ENCODE assay signal across 10 cellular contexts in the genomic region with DNA sequence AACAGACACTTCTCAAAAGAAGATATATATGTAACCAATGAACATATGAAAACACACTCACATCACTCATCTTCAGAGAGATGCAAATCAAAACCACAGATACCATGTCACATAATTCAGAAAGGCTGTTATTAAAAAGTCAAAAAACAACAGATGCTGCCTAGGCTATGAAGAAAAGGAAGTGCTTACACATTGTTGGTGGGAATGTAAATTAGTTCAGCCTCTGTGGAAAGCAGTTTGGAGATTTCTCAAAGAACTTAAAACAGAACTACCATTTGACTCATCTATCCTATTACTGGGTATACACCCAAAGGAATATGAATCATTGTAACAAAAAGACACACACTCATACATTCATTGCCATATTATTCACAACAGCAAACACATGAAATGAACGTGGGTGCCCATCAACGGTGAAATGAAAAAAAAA. TPM values are rescaled to one million over a fixed set of nuclear protein-coding genes. Genes with fewer than 3 reads are reported as not detected.
DNase-seq lines count a peak whose midpoint lies in the region; ATAC-seq, FAIRE-seq and TF ChIP-seq lines count a peak whose summit lies in the region.
"Had no signal": no experiment of that assay in that cellular context is flagged by ENCODE, and none has a peak within 500 bp of the region (broad histone marks: within the 10 kb centered on the region; RNA-seq: fewer than 3 reads in every experiment).

No MANE protein-coding gene starts in this region.

- POLR2A ChIA-PET in T-cell (lab: Charles Lee): interaction anchor here in 1 of 2 donors (1.4 kb wide), 1 partner anchor 9 kb away, joined by 3 read pairs; no protein-coding TSS in a partner anchor

- H3K4me2 ChIP-seq in hepatocyte: no peak overlapping the region

- ATAC-seq in HG02943 (IDR thresholded peaks at IDR 0.05; ENCODE audit: low read depth, unreplicated experiment) (peak; percentile 77), T-cell (replicated peaks in 1 of 4) (peak in 3 of 4 experiments; percentile 32 to 49 (median 42))

- peaks cover 36% of the 10 kb centered on the region for H3K27me3 Mint-ChIP-seq in activated naive CD4-positive, alpha-beta T cell treated with anti-CD3 and anti-CD28 coated beads for 36 hours (ENCODE audit: low read depth)
- H3K27me3 Mint-ChIP-seq in T-cell: no peaks in the 10 kb centered on the region
- no peaks in the 10 kb centered on the region for H3K27me3 Mint-ChIP-seq in stimulated activated naive CD8-positive, alpha-beta T cell treated with anti-CD3 and anti-CD28 coated beads, Interleukin-15, Interleukin-2, amounts not matched to agents 100 ng/mL and 50 ng/mL, for 24 hours

- H3K36me3 Mint-ChIP-seq in activated naive CD4-positive, alpha-beta T cell treated with anti-CD3 and anti-CD28 coated beads for 36 hours (ENCODE audit: low read depth): no peaks in the 10 kb centered on the region
- no peaks in the 10 kb centered on the region for H3K36me3 Mint-ChIP-seq in T-cell
- H3K36me3 Mint-ChIP-seq in stimulated activated naive CD8-positive, alpha-beta T cell treated with anti-CD3 and anti-CD28 coated beads, Interleukin-15, Interleukin-2, amounts not matched to agents 100 ng/mL and 50 ng/mL, for 24 hours (ENCODE audit: low read depth): peaks cover 14% of the 10 kb centered on the region

- H3K9me2 ChIP-seq in hepatocyte (replicated peaks; ENCODE audit: insufficient read depth): no peaks in the 10 kb centered on the region

- no peak for TF ChIP-seq CTCF in hepatocyte (IDR thresholded peaks at IDR 0.05; ENCODE audit: poor library complexity)

- no peak overlapping the region for H3K27ac ChIP-seq in hepatocyte
- H3K27ac ChIP-seq: uterus had no signal

- peaks cover 4% of the 10 kb centered on the region for H3K9me3 ChIP-seq in hepatocyte (ENCODE audit: low read depth)
- H3K9me3 ChIP-seq: uterus had no signal

- H3K4me3 Mint-ChIP-seq in activated naive CD4-positive, alpha-beta T cell treated with anti-CD3 and anti-CD28 coated beads for 36 hours: no peak overlapping the region
- H3K4me3 Mint-ChIP-seq in T-cell: no peak overlapping the region
- peak overlapping the region; percentile 67 for H3K4me3 Mint-ChIP-seq in stimulated activated naive CD8-positive, alpha-beta T cell treated with anti-CD3 and anti-CD28 coated beads, Interleukin-15, Interleukin-2, amounts not matched to agents 100 ng/mL and 50 ng/mL, for 24 hours

- no peaks in the 10 kb centered on the region for H3K79me2 ChIP-seq in hepatocyte

- DNase-seq in activated naive CD4-positive, alpha-beta T cell treated with anti-CD3 and anti-CD28 coated beads for 36 hours: no peak
- no peak for DNase-seq in activated naive CD4-positive, alpha-beta T cell (lab: John Stamatoyannopoulos, UW)
- no peak for DNase-seq in T-cell
- DNase-seq in hepatocyte (ENCODE audit: low spot score): no peak
- DNase-seq in midbrain (lab: John Stamatoyannopoulos, UW): no peak
- DNase-seq in RCC 7860 (ENCODE audit: low spot score): no peak
- DNase-seq: T-helper 9 cell, uterus had no signal

- no peaks in the 10 kb centered on the region for H3K36me3 ChIP-seq in hepatocyte (replicated peaks; ENCODE audit: insufficient read depth, low read depth)
- H3K36me3 ChIP-seq: uterus had no signal

- peak overlapping the region; percentile 22 for H3K27ac Mint-ChIP-seq in activated naive CD4-positive, alpha-beta T cell treated with anti-CD3 and anti-CD28 coated beads for 36 hours
- H3K27ac Mint-ChIP-seq in T-cell: peak overlapping the region in 1 of 2 donors; percentile 49
- peak overlapping the region; percentile 96 for H3K27ac Mint-ChIP-seq in stimulated activated naive CD8-positive, alpha-beta T cell treated with anti-CD3 and anti-CD28 coated beads, Interleukin-15, Interleukin-2, amounts not matched to agents 100 ng/mL and 50 ng/mL, for 24 hours

- no peaks in the 10 kb centered on the region for H3K4me1 ChIP-seq in hepatocyte (ENCODE audit: insufficient read depth)
- H3K4me1 ChIP-seq: uterus had no signal

- H3K27me3 ChIP-seq in hepatocyte: no peaks in the 10 kb centered on the region
- H3K27me3 ChIP-seq: uterus had no signal

- no peaks in the 10 kb centered on the region for H4K20me1 ChIP-seq in hepatocyte (ENCODE audit: insufficient read depth, poor library complexity, severe bottlenecking)

- H3K4me1 Mint-ChIP-seq in activated naive CD4-positive, alpha-beta T cell treated with anti-CD3 and anti-CD28 coated beads for 36 hours (ENCODE audit: low read depth): peaks cover 15% of the 10 kb centered on the region
- H3K4me1 Mint-ChIP-seq in T-cell: peaks cover 0 to 12% (median 9%) of the 10 kb centered on the region in 3 donors
- H3K4me1 Mint-ChIP-seq in stimulated activated naive CD8-positive, alpha-beta T cell treated with anti-CD3 and anti-CD28 coated beads, Interleukin-15, Interleukin-2, amounts not matched to agents 100 ng/mL and 50 ng/mL, for 24 hours (ENCODE audit: low read depth): peaks cover 43% of the 10 kb centered on the region

- CTCF ChIA-PET in activated naive CD4-positive, alpha-beta T cell treated with anti-CD3 and anti-CD28 coated beads for 36 hours (lab: Charles Lee): no interaction called here
- CTCF ChIA-PET in T-cell (lab: Charles Lee): no interaction called here

- intact Hi-C loops in activated naive CD4-positive, alpha-beta T cell treated with anti-CD3 and anti-CD28 coated beads for 36 hours (cut with micrococcal nuclease): loop anchor here (1.0 to 5.0 kb wide), 11 partner anchors 18 to 1296 kb away; partner anchors contain the start of genes CLEC2B, CLEC7A and GABARAPL1

- no peaks in the 10 kb centered on the region for H3K9me3 Mint-ChIP-seq in activated naive CD4-positive, alpha-beta T cell treated with anti-CD3 and anti-CD28 coated beads for 36 hours
- H3K9me3 Mint-ChIP-seq in T-cell: no peaks in the 10 kb centered on the region
- no peaks in the 10 kb centered on the region for H3K9me3 Mint-ChIP-seq in stimulated activated naive CD8-positive, alpha-beta T cell treated with anti-CD3 and anti-CD28 coated beads, Interleukin-15, Interleukin-2, amounts not matched to agents 100 ng/mL and 50 ng/mL, for 24 hours

- WGBS in hepatocyte (ENCODE audit: low lambda C conversion rate, missing lambda C conversion rate): 94% methylated on average over 2 of the region's 2 CpGs

- no peak overlapping the region for H2AFZ ChIP-seq in hepatocyte

- H3K4me3 ChIP-seq in hepatocyte: no peak overlapping the region
- H3K4me3 ChIP-seq: uterus had no signal

- FAIRE-seq in RCC 7860 (lab: Jason Lieb, UNC): no peak

RNA-seq across cellular contexts. Expression of gene EIF2S3B, which starts 35.1 kb away (rescaled TPM):
- 1 to 10 TPM; 2.1 to 3.1 TPM for total RNA-seq in activated naive CD4-positive, alpha-beta T cell treated with anti-CD3 and anti-CD28 coated beads for 36 hours
- total RNA-seq in T-cell: 1 to 10 TPM in 2 of 5 donors, under 1 TPM in 3; 0.28 to 3.9 (median 0.63) TPM
- 1.3 and 1.4 TPM in 2 replicates for total RNA-seq in hepatocyte
- polyA plus RNA-seq in hepatocyte: not detected in 2 replicates
